ENCODE assay signal across 17 cellular contexts in genomic region chr9:97575673-97576048, GRCh38. TPM values are rescaled to one million over a fixed set of nuclear protein-coding genes. Genes with fewer than 3 reads are reported as not detected.
DNase-seq lines count a peak whose midpoint lies in the region; ATAC-seq and TF ChIP-seq lines count a peak whose summit lies in the region.
"Had no signal": no experiment of that assay in that cellular context is flagged by ENCODE, and none has a peak within 500 bp of the region (broad histone marks: within the 10 kb centered on the region; RNA-seq: fewer than 3 reads in every experiment).

No MANE protein-coding gene starts in this region.

- H3K4me1 Mint-ChIP-seq in activated naive CD4-positive, alpha-beta T cell treated with anti-CD3 and anti-CD28 coated beads, Interleukin-2, amount 10 ng/mL, durations not matched to agents 7 days and 5 days = peaks cover 17% of the 10 kb centered on the region
- peaks cover 17% of the 10 kb centered on the region for H3K4me1 Mint-ChIP-seq in activated CD4-positive, alpha-beta memory T cell treated with anti-CD3 and anti-CD28 coated beads for 36 hours (ENCODE audit: low read depth)
- H3K4me1 Mint-ChIP-seq in immature natural killer cell (peaks cover 29 to 36% of the 10 kb centered on the region in 2 donors), type B pancreatic cell (ENCODE audit: unreplicated experiment) (no peaks in the 10 kb centered on the region)

- H3K4me3 Mint-ChIP-seq in activated naive CD4-positive, alpha-beta T cell treated with anti-CD3 and anti-CD28 coated beads, Interleukin-2, amount 10 ng/mL, durations not matched to agents 7 days and 5 days = peak overlapping the region; percentile 64
- H3K4me3 Mint-ChIP-seq in activated CD4-positive, alpha-beta memory T cell treated with anti-CD3 and anti-CD28 coated beads for 36 hours = peak overlapping the region; percentile 80
- H3K4me3 Mint-ChIP-seq in immature natural killer cell (peak overlapping the region; percentile 83 to 100 (median 97)), type B pancreatic cell (no peak overlapping the region)

- WGBS in psoas muscle, 3 donors = 83 to 87% (median 86%) methylated on average over 9 of the region's 9 CpGs
- 88 to 92% methylated on average over 9 of the region's 9 CpGs for WGBS in aorta, 2 donors

- peaks cover 7% of the 10 kb centered on the region for H3K27me3 Mint-ChIP-seq in activated naive CD4-positive, alpha-beta T cell treated with anti-CD3 and anti-CD28 coated beads, Interleukin-2, amount 10 ng/mL, durations not matched to agents 7 days and 5 days
- H3K27me3 Mint-ChIP-seq in activated CD4-positive, alpha-beta memory T cell treated with anti-CD3 and anti-CD28 coated beads for 36 hours = peaks cover 2% of the 10 kb centered on the region
- H3K27me3 Mint-ChIP-seq in immature natural killer cell (ENCODE audit: low read depth in 3 of 3) (peaks cover 0 to 10% (median 3%) of the 10 kb centered on the region in 3 donors), type B pancreatic cell (peaks cover 6% of the 10 kb centered on the region)

- no peaks in the 10 kb centered on the region for H3K27me3 ChIP-seq in psoas muscle (ENCODE audit: insufficient read depth in 3 of 3, low read length in 2 of 3)
- no peaks in the 10 kb centered on the region for H3K27me3 ChIP-seq in aorta (ENCODE audit: control insufficient read depth in 1 of 2, insufficient read depth in 2 of 2, low read length in 1 of 2)

- no peak for TF ChIP-seq CTCF in type B pancreatic cell (conservative IDR thresholded peaks at IDR 0.05)
- TF ChIP-seq CTCF in psoas muscle (IDR thresholded peaks at IDR 0.05) = no peak

- H3K27ac Mint-ChIP-seq in activated naive CD4-positive, alpha-beta T cell treated with anti-CD3 and anti-CD28 coated beads, Interleukin-2, amount 10 ng/mL, durations not matched to agents 7 days and 5 days = peak overlapping the region; percentile 19
- no peak overlapping the region for H3K27ac Mint-ChIP-seq in activated CD4-positive, alpha-beta memory T cell treated with anti-CD3 and anti-CD28 coated beads for 36 hours
- H3K27ac Mint-ChIP-seq in immature natural killer cell (peak overlapping the region in 5 of 6 donors; percentile 9 to 95 (median 86)), type B pancreatic cell (no peak overlapping the region)

- H3K27ac ChIP-seq in psoas muscle (no peak overlapping the region), aorta (ENCODE audit: low read depth in 1 of 2, low read length in 2 of 2) (no peak overlapping the region)
- H3K27ac ChIP-seq: HL-60, VCaP had no signal

- H3K9me3 Mint-ChIP-seq in activated naive CD4-positive, alpha-beta T cell treated with anti-CD3 and anti-CD28 coated beads, Interleukin-2, amount 10 ng/mL, durations not matched to agents 7 days and 5 days = no peaks in the 10 kb centered on the region
- no peaks in the 10 kb centered on the region for H3K9me3 Mint-ChIP-seq in activated CD4-positive, alpha-beta memory T cell treated with anti-CD3 and anti-CD28 coated beads for 36 hours
- H3K9me3 Mint-ChIP-seq in immature natural killer cell (peaks cover 0 to 2% (median 0%) of the 10 kb centered on the region in 6 donors), type B pancreatic cell (no peaks in the 10 kb centered on the region)

- DNase-seq in activated naive CD4-positive, alpha-beta T cell treated with anti-CD3 and anti-CD28 coated beads, Interleukin-2, amount 10 ng/mL, durations not matched to agents 7 days and 5 days = no peak
- no peak for DNase-seq in activated naive CD4-positive, alpha-beta T cell treated with anti-CD3 and anti-CD28 coated beads, Interleukin-2, amount 50 U/mL, for 16 hours
- DNase-seq in activated CD4-positive, alpha-beta memory T cell treated with anti-CD3 and anti-CD28 coated beads for 36 hours = no peak
- DNase-seq in immature natural killer cell = no peak
- DNase-seq in type B pancreatic cell (ENCODE audit: extremely low spot score, unreplicated experiment) = peak; percentile 18
- DNase-seq in NCI-H128 (lab: John Stamatoyannopoulos, UW; ENCODE audit: unreplicated experiment) = no peak
- DNase-seq in psoas muscle = no peak
- no peak for DNase-seq in aorta
- DNase-seq: amygdala, Caco-2, KG1, NCI-H1092, NCI-H748 treated with DMSO at 0.1 percent for 48 hours, RPMI8226, SW 1271 had no signal

- H3K9me3 ChIP-seq in psoas muscle (no peaks in the 10 kb centered on the region), aorta (ENCODE audit: control insufficient read depth, low read length) (no peaks in the 10 kb centered on the region)
- H3K9me3 ChIP-seq: Caco-2 had no signal

- POLR2A ChIA-PET in activated CD4-positive, alpha-beta memory T cell treated with anti-CD3 and anti-CD28 coated beads for 36 hours (lab: Charles Lee) = no interaction called here

- no peak overlapping the region for H3K4me3 ChIP-seq in psoas muscle
- H3K4me3 ChIP-seq in aorta (ENCODE audit: low read length in 2 of 2) = no peak overlapping the region

- no peaks in the 10 kb centered on the region for H3K36me3 Mint-ChIP-seq in activated naive CD4-positive, alpha-beta T cell treated with anti-CD3 and anti-CD28 coated beads, Interleukin-2, amount 10 ng/mL, durations not matched to agents 7 days and 5 days
- no peaks in the 10 kb centered on the region for H3K36me3 Mint-ChIP-seq in activated CD4-positive, alpha-beta memory T cell treated with anti-CD3 and anti-CD28 coated beads for 36 hours
- H3K36me3 Mint-ChIP-seq in immature natural killer cell = peaks cover 0 to 3% (median 0%) of the 10 kb centered on the region in 3 donors
- H3K36me3 Mint-ChIP-seq in type B pancreatic cell = no peaks in the 10 kb centered on the region

- H3K36me3 ChIP-seq in psoas muscle (ENCODE audit: insufficient read depth in 1 of 2, low read depth in 1 of 2) = peaks cover 0 to 34% of the 10 kb centered on the region in 2 donors
- peaks cover 0 to 4% of the 10 kb centered on the region in 2 donors for H3K36me3 ChIP-seq in aorta (ENCODE audit: control insufficient read depth in 1 of 2, insufficient read depth in 2 of 2, low read length in 1 of 2)

- H3K4me1 ChIP-seq in psoas muscle = peaks cover 24% of the 10 kb centered on the region
- H3K4me1 ChIP-seq in aorta (ENCODE audit: control insufficient read depth in 1 of 2, insufficient read depth in 2 of 2, low read length in 2 of 2) = no peaks in the 10 kb centered on the region
- H3K4me1 ChIP-seq: Caco-2 had no signal

- CTCF ChIA-PET in activated naive CD4-positive, alpha-beta T cell treated with anti-CD3 and anti-CD28 coated beads, Interleukin-2, amount 10 ng/mL, durations not matched to agents 7 days and 5 days (lab: Charles Lee) = interaction anchor here (1.0 to 1.8 kb wide), 3 partner anchors 23 to 163 kb away, joined by 3 to 12 read pairs (median 5); no protein-coding TSS in a partner anchor
- CTCF ChIA-PET in activated CD4-positive, alpha-beta memory T cell treated with anti-CD3 and anti-CD28 coated beads for 36 hours (lab: Charles Lee) = interaction anchor here (0.9 to 2.7 kb wide), 3 partner anchors 23 to 163 kb away, joined by 3 to 13 read pairs (median 8); partner anchors contain the start of gene TDRD7

- intact Hi-C loops in activated CD4-positive, alpha-beta memory T cell treated with anti-CD3 and anti-CD28 coated beads for 36 hours (cut with micrococcal nuclease) = no loop called here
- intact Hi-C loops in psoas muscle (cut with DNase I) = no loop called here
- intact Hi-C loops in aorta (cut with DNase I) = no loop called here

- ATAC-seq in psoas muscle (no peak), aorta (ENCODE audit: low FRiP score) (no peak)

RNA-seq across cellular contexts. Expression of gene TSTD2, which starts 57.5 kb away (rescaled TPM):
- total RNA-seq in activated CD4-positive, alpha-beta memory T cell treated with anti-CD3 and anti-CD28 coated beads for 36 hours = 10 to 100 TPM; 10.3 to 13.4 TPM
- polyA plus RNA-seq in immature natural killer cell = 10 to 100 TPM in 2 of 3 donors, 1 to 10 TPM in 1; 9.8 to 10.5 (median 10.0) TPM
- total RNA-seq in type B pancreatic cell (ENCODE audit: low replicate concordance) = 17.9 and 24.9 TPM in 2 replicates
- 10 to 100 TPM; 17.1 to 22.9 (median 19.4) TPM for total RNA-seq in psoas muscle
- polyA plus RNA-seq in psoas muscle = 10 to 100 TPM; 16.2 to 22.7 (median 17.4) TPM
- total RNA-seq in aorta = 10 to 100 TPM; 22.7 to 27.2 TPM
- 10 to 100 TPM in 1 of 2 donors, 1 to 10 TPM in 1; 5.8 to 13.4 TPM for polyA plus RNA-seq in aorta

RNA-seq across cellular contexts. Expression of gene NCBP1, which starts 58.0 kb away (rescaled TPM):
- 10 to 100 TPM; 43.4 to 47.2 TPM for total RNA-seq in activated CD4-positive, alpha-beta memory T cell treated with anti-CD3 and anti-CD28 coated beads for 36 hours
- polyA plus RNA-seq in immature natural killer cell = 10 to 100 TPM; 11.0 to 15.8 (median 12.8) TPM
- total RNA-seq in type B pancreatic cell (ENCODE audit: low replicate concordance) = 41.8 and 44.4 TPM in 2 replicates
- 10 to 100 TPM; 14.6 to 22.1 (median 17.5) TPM for total RNA-seq in psoas muscle
- polyA plus RNA-seq in psoas muscle = 10 to 100 TPM in 2 of 3 donors, 1 to 10 TPM in 1; 7.1 to 11.8 (median 10.8) TPM
- 10 to 100 TPM; 23.1 to 24.0 TPM for total RNA-seq in aorta
- polyA plus RNA-seq in aorta = 1 to 10 TPM; 3.5 to 7.9 TPM

Comparison
In these comparisons a context has a peak if more than half of its experiments do, and no peak if none do; other contexts are left out.
1. H3K27ac Mint-ChIP-seq: peak in activated naive CD4-positive, alpha-beta T cell treated with anti-CD3 and anti-CD28 coated beads, Interleukin-2, amount 10 ng/mL, durations not matched to agents 7 days and 5 days (single experiment) and immature natural killer cell (5 of 6); none in activated CD4-positive, alpha-beta memory T cell treated with anti-CD3 and anti-CD28 coated beads for 36 hours (single experiment) and type B pancreatic cell (single experiment).